ENCODE assay signal across 15 cellular contexts in genomic region chr20:57659789-57660509, GRCh38. TPM values are rescaled to one million over a fixed set of nuclear protein-coding genes. Genes with fewer than 3 reads are reported as not detected.
DNase-seq lines count a peak whose midpoint lies in the region; ATAC-seq and TF ChIP-seq lines count a peak whose summit lies in the region.
"Had no signal": no experiment of that assay in that cellular context is flagged by ENCODE, and none has a peak within 500 bp of the region (broad histone marks: within the 10 kb centered on the region; RNA-seq: fewer than 3 reads in every experiment).

No MANE protein-coding gene starts in this region.

- POLR2A ChIA-PET in activated naive CD8-positive, alpha-beta T cell treated with anti-CD3 and anti-CD28 coated beads, Interleukin-2, amount 10 ng/mL, durations not matched to agents 7 days and 5 days (lab: Charles Lee), result interaction anchor here (1.2 to 1.5 kb wide), 2 partner anchors 29 to 32 kb away, joined by 3 to 4 read pairs; no protein-coding TSS in a partner anchor
- POLR2A ChIA-PET in naive thymus-derived CD8-positive, alpha-beta T cell (lab: Charles Lee), result interaction anchor here (1.2 to 2.2 kb wide), 4 partner anchors 8 to 50 kb away, joined by 3 to 6 read pairs (median 5); partner anchors contain the start of gene PMEPA1

- H3K9ac ChIP-seq in colonic mucosa (ENCODE audit: low read depth in 2 of 2, low read length in 2 of 2), result no peak overlapping the region

- intact Hi-C loops in colonic mucosa (cut with DNase I), result loop anchor here (5.0 kb wide), 1 partner anchor 517 kb away; no protein-coding TSS in a partner anchor

- H3K27me3 Mint-ChIP-seq in activated naive CD8-positive, alpha-beta T cell treated with anti-CD3 and anti-CD28 coated beads, Interleukin-2, amount 10 ng/mL, durations not matched to agents 7 days and 5 days, result peaks cover 5% of the 10 kb centered on the region
- H3K27me3 Mint-ChIP-seq in activated naive CD8-positive, alpha-beta T cell treated with anti-CD3 and anti-CD28 coated beads for 36 hours, result no peaks in the 10 kb centered on the region
- no peaks in the 10 kb centered on the region for H3K27me3 Mint-ChIP-seq in naive thymus-derived CD8-positive, alpha-beta T cell

- no peak for ATAC-seq in activated naive CD8-positive, alpha-beta T cell treated with anti-CD3 and anti-CD28 coated beads, Interleukin-2, amount 10 ng/mL, durations not matched to agents 7 days and 5 days (ENCODE audit: low read depth)
- no peak for ATAC-seq in naive thymus-derived CD8-positive, alpha-beta T cell
- no peak for ATAC-seq in GM21528 (IDR thresholded peaks at IDR 0.05; ENCODE audit: low FRiP score, unreplicated experiment)
- no peak for ATAC-seq in gastroesophageal sphincter

- H3K9me3 ChIP-seq in colonic mucosa, result no peaks in the 10 kb centered on the region
- H3K9me3 ChIP-seq in gastroesophageal sphincter, result no peaks in the 10 kb centered on the region
- H3K9me3 ChIP-seq: tibial nerve had no signal

- H3K27ac ChIP-seq in colonic mucosa (no peak overlapping the region), gastroesophageal sphincter (no peak overlapping the region)
- H3K27ac ChIP-seq: SK-N-MC had no signal

- DNase-seq in activated naive CD8-positive, alpha-beta T cell treated with anti-CD3 and anti-CD28 coated beads, Interleukin-2, amount 10 ng/mL, durations not matched to agents 7 days and 5 days, result peak; percentile 27
- no peak for DNase-seq in activated naive CD8-positive, alpha-beta T cell treated with anti-CD3 and anti-CD28 coated beads for 36 hours
- DNase-seq in colonic mucosa (peak; percentile 13), ureter (ENCODE audit: low spot score) (peak; percentile 39), NCI-H2227 treated with DMSO at 0.1 percent for 48 hours (lab: John Stamatoyannopoulos, UW) (no peak)
- DNase-seq in naive thymus-derived CD8-positive, alpha-beta T cell, result peak in 1 of 10 donors; percentile 15
- DNase-seq: activated CD4-positive, alpha-beta T cell treated with anti-CD3 and anti-CD28 coated beads for 48 hours; amygdala; effector CD4-positive, alpha-beta T cell had no signal

- no peak overlapping the region for H3K27ac Mint-ChIP-seq in activated naive CD8-positive, alpha-beta T cell treated with anti-CD3 and anti-CD28 coated beads, Interleukin-2, amount 10 ng/mL, durations not matched to agents 7 days and 5 days
- no peak overlapping the region for H3K27ac Mint-ChIP-seq in activated naive CD8-positive, alpha-beta T cell treated with anti-CD3 and anti-CD28 coated beads for 36 hours
- H3K27ac Mint-ChIP-seq in naive thymus-derived CD8-positive, alpha-beta T cell, result peak overlapping the region in 6 of 10 donors; percentile 34 to 94 (median 60)

- TF ChIP-seq POLR2A in gastroesophageal sphincter (IDR thresholded peaks at IDR 0.05), result no peak

- H3K36me3 Mint-ChIP-seq in activated naive CD8-positive, alpha-beta T cell treated with anti-CD3 and anti-CD28 coated beads, Interleukin-2, amount 10 ng/mL, durations not matched to agents 7 days and 5 days, result no peaks in the 10 kb centered on the region
- H3K36me3 Mint-ChIP-seq in activated naive CD8-positive, alpha-beta T cell treated with anti-CD3 and anti-CD28 coated beads for 36 hours, result no peaks in the 10 kb centered on the region
- H3K36me3 Mint-ChIP-seq in naive thymus-derived CD8-positive, alpha-beta T cell, result no peaks in the 10 kb centered on the region

- peaks cover 4% of the 10 kb centered on the region for H3K9me3 Mint-ChIP-seq in activated naive CD8-positive, alpha-beta T cell treated with anti-CD3 and anti-CD28 coated beads, Interleukin-2, amount 10 ng/mL, durations not matched to agents 7 days and 5 days
- no peaks in the 10 kb centered on the region for H3K9me3 Mint-ChIP-seq in activated naive CD8-positive, alpha-beta T cell treated with anti-CD3 and anti-CD28 coated beads for 36 hours
- no peaks in the 10 kb centered on the region for H3K9me3 Mint-ChIP-seq in naive thymus-derived CD8-positive, alpha-beta T cell

- 67 to 80% methylated on average over 5 of the region's 20 CpGs for WGBS in gastroesophageal sphincter (ENCODE audit: low coverage in 1 of 2), 2 donors

- H3K4me3 Mint-ChIP-seq in activated naive CD8-positive, alpha-beta T cell treated with anti-CD3 and anti-CD28 coated beads, Interleukin-2, amount 10 ng/mL, durations not matched to agents 7 days and 5 days, result no peak overlapping the region
- H3K4me3 Mint-ChIP-seq in activated naive CD8-positive, alpha-beta T cell treated with anti-CD3 and anti-CD28 coated beads for 36 hours, result no peak overlapping the region
- H3K4me3 Mint-ChIP-seq in naive thymus-derived CD8-positive, alpha-beta T cell, result peak overlapping the region in 3 of 10 donors; percentile 10 to 76 (median 29)

- peaks cover 15% of the 10 kb centered on the region for H3K4me1 Mint-ChIP-seq in activated naive CD8-positive, alpha-beta T cell treated with anti-CD3 and anti-CD28 coated beads, Interleukin-2, amount 10 ng/mL, durations not matched to agents 7 days and 5 days
- peaks cover 23% of the 10 kb centered on the region for H3K4me1 Mint-ChIP-seq in activated naive CD8-positive, alpha-beta T cell treated with anti-CD3 and anti-CD28 coated beads for 36 hours
- peaks cover 22 to 60% (median 35%) of the 10 kb centered on the region in 4 donors for H3K4me1 Mint-ChIP-seq in naive thymus-derived CD8-positive, alpha-beta T cell

- TF ChIP-seq CTCF in colonic mucosa (IDR thresholded peaks at IDR 0.05) (no peak), gastroesophageal sphincter (IDR thresholded peaks at IDR 0.05) (no peak)

- H3K4me3 ChIP-seq in colonic mucosa (no peak overlapping the region), gastroesophageal sphincter (no peak overlapping the region)
- H3K4me3 ChIP-seq: SK-N-MC, tibial nerve had no signal

- no peaks in the 10 kb centered on the region for H3K4me1 ChIP-seq in colonic mucosa
- peaks cover 0 to 52% (median 6%) of the 10 kb centered on the region in 3 donors for H3K4me1 ChIP-seq in gastroesophageal sphincter

- H3K27me3 ChIP-seq in colonic mucosa (no peaks in the 10 kb centered on the region), gastroesophageal sphincter (no peaks in the 10 kb centered on the region)
- H3K27me3 ChIP-seq: tibial nerve had no signal

- no peak for TF ChIP-seq EP300 in gastroesophageal sphincter (IDR thresholded peaks at IDR 0.05)

- H3K36me3 ChIP-seq in colonic mucosa (no peaks in the 10 kb centered on the region), gastroesophageal sphincter (peaks cover 0 to 42% of the 10 kb centered on the region in 2 donors)

RNA-seq across cellular contexts. Expression of gene ZBP1, which starts 39.7 kb away (rescaled TPM):
- total RNA-seq in activated naive CD8-positive, alpha-beta T cell treated with anti-CD3 and anti-CD28 coated beads, Interleukin-2, amount 10 ng/mL, durations not matched to agents 7 days and 5 days, result 10 to 100 TPM; 27.5 to 28.5 TPM
- 1 to 10 TPM in 1 of 2 experiments, under 1 TPM in 1; 0.68 to 1.2 TPM for total RNA-seq in activated naive CD8-positive, alpha-beta T cell treated with anti-CD3 and anti-CD28 coated beads for 36 hours
- total RNA-seq in colonic mucosa (1 to 10 TPM; 2.7 to 3.4 TPM), ureter (2.4 TPM), gastroesophageal sphincter (under 1 TPM in 2 of 4 donors, not detected in 2; 0.08 to 0.32 TPM)
- 10 to 100 TPM; 10.2 to 10.5 TPM for total RNA-seq in naive thymus-derived CD8-positive, alpha-beta T cell
- polyA plus RNA-seq in naive thymus-derived CD8-positive, alpha-beta T cell, result 10 to 100 TPM in 1 of 3 donors, 1 to 10 TPM in 2; 6.2 to 10.9 (median 6.4) TPM
- total RNA-seq: G401, NCI-H460 had no signal

RNA-seq across cellular contexts. Expression of gene PMEPA1, which starts 49.9 kb away (rescaled TPM):
- total RNA-seq in activated naive CD8-positive, alpha-beta T cell treated with anti-CD3 and anti-CD28 coated beads, Interleukin-2, amount 10 ng/mL, durations not matched to agents 7 days and 5 days, result 1 to 10 TPM; 4.9 to 5.0 TPM
- 1 to 10 TPM; 1.0 to 1.7 TPM for total RNA-seq in activated naive CD8-positive, alpha-beta T cell treated with anti-CD3 and anti-CD28 coated beads for 36 hours
- 10 to 100 TPM; 13.0 to 26.1 TPM for total RNA-seq in colonic mucosa
- total RNA-seq in naive thymus-derived CD8-positive, alpha-beta T cell, result 10 to 100 TPM; 12.2 to 14.3 TPM
- 1 to 10 TPM; 1.6 to 5.0 (median 3.5) TPM for polyA plus RNA-seq in naive thymus-derived CD8-positive, alpha-beta T cell
- 15.2 TPM for total RNA-seq in ureter
- total RNA-seq in gastroesophageal sphincter, result 10 to 100 TPM in 3 of 4 donors, 1 to 10 TPM in 1; 9.6 to 47.5 (median 18.9) TPM

Comparison
In these comparisons a context has a peak if more than half of its experiments do, and no peak if none do; other contexts are left out.
1. DNase-seq: peak in activated naive CD8-positive, alpha-beta T cell treated with anti-CD3 and anti-CD28 coated beads, Interleukin-2, amount 10 ng/mL, durations not matched to agents 7 days and 5 days (single experiment), colonic mucosa (single experiment) and ureter (single experiment); none in activated naive CD8-positive, alpha-beta T cell treated with anti-CD3 and anti-CD28 coated beads for 36 hours (single experiment) and NCI-H2227 treated with DMSO at 0.1 percent for 48 hours (single experiment).
2. H3K27ac Mint-ChIP-seq: peak in naive thymus-derived CD8-positive, alpha-beta T cell (6 of 10); none in activated naive CD8-positive, alpha-beta T cell treated with anti-CD3 and anti-CD28 coated beads, Interleukin-2, amount 10 ng/mL, durations not matched to agents 7 days and 5 days (single experiment) and activated naive CD8-positive, alpha-beta T cell treated with anti-CD3 and anti-CD28 coated beads for 36 hours (single experiment).